37 cellular contexts compared by ENCODE assay signal in the genomic region with DNA sequence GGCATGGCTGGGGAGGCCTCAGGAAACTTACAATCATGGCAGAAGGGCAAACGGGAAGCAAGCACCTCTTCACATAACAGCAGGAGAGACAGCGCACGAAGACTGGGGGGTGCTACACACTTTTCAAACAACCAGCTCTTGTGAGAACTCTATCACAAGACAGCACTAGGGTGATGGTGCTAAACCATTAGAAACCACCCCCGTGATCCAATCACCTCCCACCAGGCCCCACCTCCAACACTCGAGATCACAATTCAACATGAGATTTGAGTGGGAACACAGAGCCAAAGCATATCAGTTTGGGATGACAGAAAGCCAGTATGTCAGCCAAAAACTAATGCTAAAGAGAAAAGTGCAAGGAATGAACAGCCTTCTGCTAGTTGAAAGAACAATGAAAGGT.
"Had no signal": no experiment of that assay in that cellular context is flagged by ENCODE, and none has a peak within 500 bp of the region (broad histone marks: within the 10 kb centered on the region; RNA-seq: fewer than 3 reads in every experiment).

No MANE protein-coding gene starts in this region.

- DNase-seq: activated effector memory CD4-positive, alpha-beta T cell treated with anti-CD3 and anti-CD28 coated beads, Interleukin-2, amount 50 U/mL, for 16 hours; activated effector memory CD4-positive, alpha-beta T cell treated with Interleukin-2 at 50 U/mL for 16 hours; activated gamma-delta T cell; activated gamma-delta T cell treated with Interleukin-2 at 50 U/mL for 16 hours; activated naive CD4-positive, alpha-beta T cell; activated naive CD4-positive, alpha-beta T cell treated with anti-CD3 and anti-CD28 coated beads for 36 hours; activated naive CD4-positive, alpha-beta T cell treated with anti-CD3 and anti-CD28 coated beads, Interleukin-2, amount 10 ng/mL, durations not matched to agents 7 days and 5 days; activated naive CD4-positive, alpha-beta T cell treated with anti-CD3 and anti-CD28 coated beads, Interleukin-2, amount 50 U/mL, for 16 hours; activated naive CD4-positive, alpha-beta T cell treated with Interleukin-2 at 50 U/mL for 16 hours; activated naive CD8-positive, alpha-beta T cell treated with anti-CD3 and anti-CD28 coated beads for 36 hours; activated naive CD8-positive, alpha-beta T cell treated with anti-CD3 and anti-CD28 coated beads, Interleukin-2, amount 10 ng/mL, durations not matched to agents 7 days and 5 days; activated naive CD8-positive, alpha-beta T cell treated with anti-CD3 and anti-CD28 coated beads, Interleukin-2, amount 50 U/mL, for 24 hours; activated T-cell treated with anti-CD3 and anti-CD28 coated beads, Interleukin-2, amount 50 U/mL, for 1 hour; activated T-cell treated with anti-CD3 and anti-CD28 coated beads, Interleukin-2, amount 50 U/mL, for 24 hours; activated T-cell treated with anti-CD3 and anti-CD28 coated beads, Interleukin-2, amount 50 U/mL, for 4 hours; activated T-cell treated with anti-CD3 and anti-CD28 coated beads, Interleukin-2, amount 50 U/mL, for 48 hours; activated T-cell treated with anti-CD3 and anti-CD28 coated beads, Interleukin-2, amount 50 U/mL, for 72 hours; adrenal gland; amniotic stem cell; amygdala; anterior cingulate cortex; aorta; body of pancreas; brain microvascular endothelial cell; central memory CD4-positive, alpha-beta T cell; cerebellar nuclear complex had no signal

- H3K4me3 ChIP-seq: adrenal gland, ascending aorta, body of pancreas, breast epithelium, cardiac muscle cell had no signal

- H3K9me3 ChIP-seq: adrenal gland, ascending aorta, body of pancreas, breast epithelium had no signal

- H3K4me3 Mint-ChIP-seq: activated naive CD4-positive, alpha-beta T cell treated with anti-CD3 and anti-CD28 coated beads for 36 hours; activated naive CD4-positive, alpha-beta T cell treated with anti-CD3 and anti-CD28 coated beads, Interleukin-2, amount 10 ng/mL, durations not matched to agents 7 days and 5 days; activated naive CD4-positive, alpha-beta T cell treated with anti-CD3 and anti-CD28 coated beads, Interleukin-2, amount 50 U/mL, for 24 hours; activated naive CD8-positive, alpha-beta T cell; activated naive CD8-positive, alpha-beta T cell treated with anti-CD3 and anti-CD28 coated beads for 36 hours; activated naive CD8-positive, alpha-beta T cell treated with anti-CD3 and anti-CD28 coated beads, Interleukin-2, amount 10 ng/mL, durations not matched to agents 7 days and 5 days; activated naive CD8-positive, alpha-beta T cell treated with anti-CD3 and anti-CD28 coated beads, Interleukin-2, amount 50 U/mL, for 24 hours; activated T-cell treated with anti-CD3 and anti-CD28 coated beads, Interleukin-2, amount 50 U/mL, for 24 hours; activated T-cell treated with anti-CD3 and anti-CD28 coated beads, Interleukin-2, amount 50 U/mL, for 4 hours; activated T-cell treated with anti-CD3 and anti-CD28 coated beads, Interleukin-2, amount 50 U/mL, for 72 hours; activated T-helper 1 cell treated with anti-CD3 and anti-CD28 coated beads, Interleukin-12 subunit alpha, Interleukin-12 subunit beta, Interleukin-2, Interleukin-4 antibody, amounts not matched to agents 30 ng/mL and 10 ng/mL and 1 ng/mL, durations not matched to agents 14 hours and 24 hours and 36 hours; activated T-helper 17 cell treated with anti-CD3 and anti-CD28 coated beads, Interleukin-2, amount 50 U/mL, for 72 hours; brain; central memory CD8-positive, alpha-beta T cell had no signal

- ATAC-seq: activated naive CD4-positive, alpha-beta T cell treated with anti-CD3 and anti-CD28 coated beads, Interleukin-2, amount 50 U/mL, for 72 hours; activated naive CD8-positive, alpha-beta T cell treated with anti-CD3 and anti-CD28 coated beads, Interleukin-2, amount 50 U/mL, for 24 hours; activated T-cell treated with anti-CD3 and anti-CD28 coated beads, Interleukin-2, amount 50 U/mL, for 4 hours; activated T-cell treated with anti-CD3 and anti-CD28 coated beads, Interleukin-2, amount 50 U/mL, for 72 hours; activated T-helper 17 cell treated with anti-CD3 and anti-CD28 coated beads, Interleukin-2, amount 50 U/mL, for 72 hours; body of pancreas had no signal

- H3K27ac Mint-ChIP-seq: activated naive CD4-positive, alpha-beta T cell treated with anti-CD3 and anti-CD28 coated beads for 36 hours; activated naive CD4-positive, alpha-beta T cell treated with anti-CD3 and anti-CD28 coated beads, Interleukin-2, amount 10 ng/mL, durations not matched to agents 7 days and 5 days; activated naive CD4-positive, alpha-beta T cell treated with anti-CD3 and anti-CD28 coated beads, Interleukin-2, amount 50 U/mL, for 24 hours; activated naive CD4-positive, alpha-beta T cell treated with anti-CD3 and anti-CD28 coated beads, Interleukin-2, amount 50 U/mL, for 72 hours; activated naive CD8-positive, alpha-beta T cell; activated naive CD8-positive, alpha-beta T cell treated with anti-CD3 and anti-CD28 coated beads for 36 hours; activated naive CD8-positive, alpha-beta T cell treated with anti-CD3 and anti-CD28 coated beads, Interleukin-2, amount 10 ng/mL, durations not matched to agents 7 days and 5 days; activated naive CD8-positive, alpha-beta T cell treated with anti-CD3 and anti-CD28 coated beads, Interleukin-2, amount 50 U/mL, for 24 hours; activated T-cell treated with anti-CD3 and anti-CD28 coated beads, Interleukin-2, amount 50 U/mL, for 24 hours; activated T-cell treated with anti-CD3 and anti-CD28 coated beads, Interleukin-2, amount 50 U/mL, for 72 hours; activated T-helper 1 cell treated with anti-CD3 and anti-CD28 coated beads, Interleukin-12 subunit alpha, Interleukin-12 subunit beta, Interleukin-2, Interleukin-4 antibody, amounts not matched to agents 30 ng/mL and 10 ng/mL and 1 ng/mL, durations not matched to agents 14 hours and 24 hours and 36 hours; activated T-helper 17 cell treated with anti-CD3 and anti-CD28 coated beads, Interleukin-2, amount 50 U/mL, for 72 hours; activated T-helper 2 cell treated with anti-CD3 and anti-CD28 coated beads, Interferon-gamma antibody, Interleukin-2, Interleukin-4, amounts not matched to agents 10 μg/mL and 5 μg/mL and 100 μg/mL, durations not matched to agents 14 hours and 24 hours and 36 hours; brain had no signal

- H3K4me1 ChIP-seq: body of pancreas, breast epithelium had no signal

- H3K36me3 Mint-ChIP-seq: activated naive CD4-positive, alpha-beta T cell treated with anti-CD3 and anti-CD28 coated beads, Interleukin-2, amount 10 ng/mL, durations not matched to agents 7 days and 5 days; activated naive CD4-positive, alpha-beta T cell treated with anti-CD3 and anti-CD28 coated beads, Interleukin-2, amount 50 U/mL, for 24 hours; activated naive CD8-positive, alpha-beta T cell; activated naive CD8-positive, alpha-beta T cell treated with anti-CD3 and anti-CD28 coated beads for 36 hours; activated naive CD8-positive, alpha-beta T cell treated with anti-CD3 and anti-CD28 coated beads, Interleukin-2, amount 10 ng/mL, durations not matched to agents 7 days and 5 days; brain had no signal

- H3K27me3 ChIP-seq: adrenal gland, ascending aorta, body of pancreas, brain microvascular endothelial cell, breast epithelium, cardiac muscle cell had no signal

- H3K9me3 Mint-ChIP-seq: activated naive CD4-positive, alpha-beta T cell treated with anti-CD3 and anti-CD28 coated beads for 36 hours; activated naive CD4-positive, alpha-beta T cell treated with anti-CD3 and anti-CD28 coated beads, Interleukin-2, amount 10 ng/mL, durations not matched to agents 7 days and 5 days; activated naive CD4-positive, alpha-beta T cell treated with anti-CD3 and anti-CD28 coated beads, Interleukin-2, amount 50 U/mL, for 24 hours; activated naive CD4-positive, alpha-beta T cell treated with anti-CD3 and anti-CD28 coated beads, Interleukin-2, amount 50 U/mL, for 72 hours; activated naive CD8-positive, alpha-beta T cell treated with anti-CD3 and anti-CD28 coated beads for 36 hours; activated naive CD8-positive, alpha-beta T cell treated with anti-CD3 and anti-CD28 coated beads, Interleukin-2, amount 10 ng/mL, durations not matched to agents 7 days and 5 days; activated naive CD8-positive, alpha-beta T cell treated with anti-CD3 and anti-CD28 coated beads, Interleukin-2, amount 50 U/mL, for 24 hours; activated T-cell treated with anti-CD3 and anti-CD28 coated beads, Interleukin-2, amount 50 U/mL, for 24 hours; activated T-cell treated with anti-CD3 and anti-CD28 coated beads, Interleukin-2, amount 50 U/mL, for 4 hours; activated T-helper 17 cell treated with anti-CD3 and anti-CD28 coated beads, Interleukin-2, amount 50 U/mL, for 72 hours; brain; central memory CD8-positive, alpha-beta T cell had no signal

- H3K27ac ChIP-seq: adrenal gland, ascending aorta, body of pancreas, brain microvascular endothelial cell, breast epithelium, cardiac muscle cell had no signal

- H3K36me3 ChIP-seq: adrenal gland, ascending aorta, brain microvascular endothelial cell, breast epithelium, cardiac muscle cell had no signal
